In genomic region chr12:98895086-98895651, GRCh38 we compare ENCODE assay signal across 11 cellular contexts.
A peak's percentile ranks its signal among the peaks of the same experiment; 100 is the strongest.
DNase-seq lines count a peak whose midpoint lies in the region; ATAC-seq and TF ChIP-seq lines count a peak whose summit lies in the region.
"Had no signal": no experiment of that assay in that cellular context is flagged by ENCODE, and none has a peak within 500 bp of the region (broad histone marks: within the 10 kb centered on the region; RNA-seq: fewer than 3 reads in every experiment).

No MANE protein-coding gene starts in this region.

- H3K4me1 Mint-ChIP-seq in GM23338: peaks cover 20% of the 10 kb centered on the region; the same call in 2 of the 3 replicates
- H3K4me1 Mint-ChIP-seq in effector memory CD8-positive, alpha-beta T cell (ENCODE audit: low read depth in 2 of 2): no peaks in the 10 kb centered on the region

- DNase-seq in GM23338 (ENCODE audit: low spot score): peak; percentile 69
- peak; percentile 50 for DNase-seq in NCI-H2227 treated with DMSO at 0.1 percent for 48 hours (lab: John Stamatoyannopoulos, UW)
- peak in 35 of 42 donors; percentile 19 to 87 (median 71) for DNase-seq in head of caudate nucleus
- peak; percentile 64 for DNase-seq in putamen (ENCODE audit: low spot score)
- DNase-seq in effector memory CD8-positive, alpha-beta T cell: no peak
- DNase-seq in COLO829 (ENCODE audit: low spot score): no peak
- DNase-seq: HFFc6, MG63 had no signal

- peak overlapping the region; percentile 63 for H3K4me3 ChIP-seq in GM23338
- H3K4me3 ChIP-seq: GM12878, left lung, MG63 had no signal

- H4K20me1 ChIP-seq in GM23338 (replicated peaks; ENCODE audit: insufficient read depth): no peaks in the 10 kb centered on the region; the same call in none of the 2 replicates

- no peaks in the 10 kb centered on the region for H3K9me2 ChIP-seq in GM23338 (ENCODE audit: insufficient read depth)

- peaks cover 47% of the 10 kb centered on the region for H3K27me3 Mint-ChIP-seq in GM23338 (ENCODE audit: insufficient read depth, low read depth, poor library complexity)
- peaks cover 43 to 44% of the 10 kb centered on the region in 2 donors for H3K27me3 Mint-ChIP-seq in effector memory CD8-positive, alpha-beta T cell

- ATAC-seq in GM23338 (peak; percentile 70), HG03342 (IDR thresholded peaks at IDR 0.05; ENCODE audit: unreplicated experiment) (no peak)
- ATAC-seq in effector memory CD8-positive, alpha-beta T cell (replicated peaks): no peak
- ATAC-seq: GM12878, left lung had no signal

- H3K27ac ChIP-seq in GM23338 (ENCODE audit: low read depth): no peak overlapping the region
- H3K27ac ChIP-seq: left lung had no signal

- peaks cover 58% of the 10 kb centered on the region for H3K27me3 ChIP-seq in GM23338 (ENCODE audit: insufficient read depth)

- no peaks in the 10 kb centered on the region for H3K36me3 ChIP-seq in GM23338 (ENCODE audit: insufficient read depth)
- H3K36me3 ChIP-seq: left lung, MG63 had no signal

- H3K27ac Mint-ChIP-seq in GM23338: no peak overlapping the region
- no peak overlapping the region for H3K27ac Mint-ChIP-seq in effector memory CD8-positive, alpha-beta T cell
- H3K27ac Mint-ChIP-seq: HFFc6 had no signal

- no peaks in the 10 kb centered on the region for H3K79me2 ChIP-seq in GM23338 (replicated peaks; ENCODE audit: insufficient read depth)

- peak overlapping the region; percentile 79; the same call in 1 of the 2 replicates for H2AFZ ChIP-seq in GM23338

- TF ChIP-seq CTCF in GM23338 (conservative IDR thresholded peaks at IDR 0.05; ENCODE audit: low read depth in 2 of 2): peak in 1 of 2 experiments; percentile 22; a peak in 1 of 4 replicates

- H3F3A ChIP-seq in GM23338 (replicated peaks; ENCODE audit: low read depth): no peaks in the 10 kb centered on the region

- H3K4me1 ChIP-seq in GM23338 (ENCODE audit: insufficient read depth): peaks cover 22% of the 10 kb centered on the region

- intact Hi-C loops in head of caudate nucleus (cut with DNase I): loop anchor here (10.0 kb wide), 1 partner anchor 150 kb away; no protein-coding TSS in a partner anchor

- peak overlapping the region; percentile 75 for H3K4me3 Mint-ChIP-seq in GM23338
- no peak overlapping the region for H3K4me3 Mint-ChIP-seq in effector memory CD8-positive, alpha-beta T cell
- H3K4me3 Mint-ChIP-seq: HFFc6 had no signal

- H3K4me2 ChIP-seq in GM23338: peak overlapping the region; percentile 80

- H3K36me3 Mint-ChIP-seq in GM23338 (ENCODE audit: low read depth): no peaks in the 10 kb centered on the region; the same call in 2 of the 3 replicates
- H3K36me3 Mint-ChIP-seq in effector memory CD8-positive, alpha-beta T cell (ENCODE audit: insufficient read depth): no peaks in the 10 kb centered on the region

- H3K9me3 Mint-ChIP-seq in GM23338: no peaks in the 10 kb centered on the region
- no peaks in the 10 kb centered on the region for H3K9me3 Mint-ChIP-seq in effector memory CD8-positive, alpha-beta T cell
- H3K9me3 Mint-ChIP-seq: HFFc6 had no signal

TF ChIP-seq in GM23338, 12 proteins besides CTCF, POLR2A, EP300 and RAD21:
- 0 out of 2 replicates have a peak, but pooled peaks have one; percentile 61 for TF ChIP-seq ZNF462 (CRISPR knock-in tag; IDR thresholded peaks at IDR 0.05)
- peak; percentile 62 for TF ChIP-seq EZH2 (IDR thresholded peaks at IDR 0.05; ENCODE audit: low read depth, unreplicated experiment)
- TF ChIP-seq STAT1 (IDR thresholded peaks at IDR 0.05; ENCODE audit: unreplicated experiment): no peak

Comparison
In these comparisons a context has a peak if more than half of its experiments do, and no peak if none do; other contexts are left out.
1. DNase-seq: peak in GM23338 (single experiment), NCI-H2227 treated with DMSO at 0.1 percent for 48 hours (single experiment), head of caudate nucleus (35 of 42) and putamen (single experiment); none in effector memory CD8-positive, alpha-beta T cell (0 of 3) and COLO829 (single experiment).